In the genomic region with DNA sequence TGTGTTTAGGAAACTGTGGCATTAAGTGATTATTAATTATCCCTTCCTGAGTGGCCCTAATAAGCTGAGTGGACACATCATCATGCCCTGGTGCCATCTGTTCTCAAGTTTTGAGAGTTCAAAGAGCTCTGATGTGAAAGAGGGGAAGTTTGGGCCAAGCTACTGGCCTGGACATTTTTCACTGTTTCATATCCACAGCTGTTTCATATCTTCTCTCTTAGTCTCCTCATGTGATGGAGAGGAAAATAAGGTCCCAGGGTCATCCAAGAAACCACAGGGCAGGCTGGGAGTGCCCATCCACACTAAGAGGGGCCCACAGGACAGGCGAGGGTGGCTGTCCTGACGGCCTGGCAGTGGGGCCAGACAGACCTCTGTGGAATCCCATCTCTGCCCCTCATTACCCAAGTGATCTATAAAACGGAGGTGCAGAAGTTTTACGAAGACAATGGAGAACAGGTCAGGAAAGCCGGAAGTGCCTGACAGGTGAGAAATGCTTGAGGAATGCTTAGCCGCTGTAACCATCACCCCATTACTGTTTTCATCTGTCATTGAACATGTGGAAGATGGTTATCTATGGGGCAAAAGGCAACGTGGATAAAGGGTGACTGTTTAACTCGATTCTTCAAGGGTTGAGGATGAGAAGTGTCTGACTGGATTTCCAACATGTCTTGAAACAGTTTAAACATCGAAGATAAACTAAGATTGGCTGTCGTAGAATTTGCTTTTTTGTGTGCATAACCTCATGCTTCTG, we compare ENCODE assay signal across 1 cellular context.
TF ChIP-seq lines count a peak whose summit lies in the region.

No MANE protein-coding gene starts in this region.

TF ChIP-seq in GM12878, 131 proteins besides CTCF, POLR2A, EP300 and RAD21:
- TF ChIP-seq GATAD2B (conservative IDR thresholded peaks at IDR 0.05; ENCODE audit: low read depth) (no peak), CBFB (IDR thresholded peaks at IDR 0.05; ENCODE audit: low read depth) (no peak), MEF2A (IDR thresholded peaks at IDR 0.05; ENCODE audit: insufficient read depth, low read depth, low read length) (no peak), PAX8 (IDR thresholded peaks at IDR 0.05) (no peak), YBX1 (IDR thresholded peaks at IDR 0.05) (no peak), IRF4 (IDR thresholded peaks at IDR 0.05; ENCODE audit: low read depth, low read length) (no peak), KDM1A (IDR thresholded peaks at IDR 0.05; ENCODE audit: borderline replicate concordance) (no peak)
- TF ChIP-seq, protein P1, sequence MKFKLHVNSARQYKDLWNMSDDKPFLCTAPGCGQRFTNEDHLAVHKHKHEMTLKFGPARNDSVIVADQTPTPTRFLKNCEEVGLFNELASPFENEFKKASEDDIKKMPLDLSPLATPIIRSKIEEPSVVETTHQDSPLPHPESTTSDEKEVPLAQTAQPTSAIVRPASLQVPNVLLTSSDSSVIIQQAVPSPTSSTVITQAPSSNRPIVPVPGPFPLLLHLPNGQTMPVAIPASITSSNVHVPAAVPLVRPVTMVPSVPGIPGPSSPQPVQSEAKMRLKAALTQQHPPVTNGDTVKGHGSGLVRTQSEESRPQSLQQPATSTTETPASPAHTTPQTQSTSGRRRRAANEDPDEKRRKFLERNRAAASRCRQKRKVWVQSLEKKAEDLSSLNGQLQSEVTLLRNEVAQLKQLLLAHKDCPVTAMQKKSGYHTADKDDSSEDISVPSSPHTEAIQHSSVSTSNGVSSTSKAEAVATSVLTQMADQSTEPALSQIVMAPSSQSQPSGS (IDR thresholded peaks at IDR 0.05; ENCODE audit: low read length): no peak
